7 cellular contexts compared by ENCODE assay signal in the genomic region with DNA sequence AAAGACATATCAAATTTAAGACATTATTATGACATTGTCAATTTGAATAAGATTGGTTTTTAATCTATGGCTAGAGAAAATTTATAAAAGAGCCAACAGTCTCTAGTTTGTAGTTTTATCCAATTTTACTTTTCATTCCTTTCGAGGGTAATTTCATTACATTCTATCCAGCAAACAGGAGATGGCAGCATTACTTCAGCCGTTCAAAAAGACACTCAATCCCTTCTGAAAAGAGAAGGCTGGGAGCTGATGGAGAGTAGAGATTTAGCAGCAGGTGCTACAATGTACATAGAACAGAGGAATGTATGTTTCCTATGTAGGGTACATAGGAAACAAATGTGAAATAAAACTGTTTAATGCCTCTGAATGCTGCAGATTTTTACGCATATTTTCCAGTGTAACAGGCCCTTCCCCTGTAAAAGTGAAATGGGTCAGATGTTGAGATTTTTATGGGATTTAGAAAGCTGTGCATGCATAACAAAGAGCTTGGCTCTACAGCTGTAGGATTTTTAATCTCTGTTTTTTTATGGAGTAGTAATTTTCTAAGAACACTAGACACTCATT. TPM values are rescaled to one million over a fixed set of nuclear protein-coding genes. Genes with fewer than 3 reads are reported as not detected.
DNase-seq lines count a peak whose midpoint lies in the region; ATAC-seq, FAIRE-seq and TF ChIP-seq lines count a peak whose summit lies in the region.

No MANE protein-coding gene starts in this region.

- TF ChIP-seq CTCF in astrocyte of the spinal cord (IDR thresholded peaks at IDR 0.05; ENCODE audit: low read depth, low read length): peak; percentile 58

- no peak overlapping the region for H3K4me3 ChIP-seq in astrocyte of the spinal cord (ENCODE audit: low read depth, low read length)

- no peaks in the 10 kb centered on the region for H3K9me3 Mint-ChIP-seq in naive thymus-derived CD8-positive, alpha-beta T cell

- H3K27me3 Mint-ChIP-seq in naive thymus-derived CD8-positive, alpha-beta T cell: no peaks in the 10 kb centered on the region

- H3K36me3 Mint-ChIP-seq in naive thymus-derived CD8-positive, alpha-beta T cell: no peaks in the 10 kb centered on the region

- no peak overlapping the region for H3K27ac Mint-ChIP-seq in naive thymus-derived CD8-positive, alpha-beta T cell

- POLR2A ChIA-PET in naive thymus-derived CD8-positive, alpha-beta T cell (lab: Charles Lee): interaction anchor here (0.6 kb wide), 1 partner anchor 10 kb away, joined by 4 read pairs; no protein-coding TSS in a partner anchor

- no peak overlapping the region for H3K4me3 Mint-ChIP-seq in naive thymus-derived CD8-positive, alpha-beta T cell

- in situ Hi-C loops in astrocyte of the spinal cord (cut with HindIII; ENCODE audit: low sequenced_read_pairs): no loop called here

- no peaks in the 10 kb centered on the region for H3K4me1 Mint-ChIP-seq in naive thymus-derived CD8-positive, alpha-beta T cell

- DNase-seq in GM12891 (ENCODE audit: insufficient read length, low spot score): no peak
- DNase-seq in NCI-H146 treated with DMSO at 0.1 percent for 48 hours (lab: John Stamatoyannopoulos, UW; ENCODE audit: unreplicated experiment): peak; percentile 96
- peak; percentile 51 for DNase-seq in astrocyte of the spinal cord (ENCODE audit: low read depth, low spot score)
- peak; percentile 41 for DNase-seq in midbrain (lab: John Stamatoyannopoulos, UW)
- no peak for DNase-seq in activated naive CD4-positive, alpha-beta T cell (lab: John Stamatoyannopoulos, UW)
- DNase-seq in naive thymus-derived CD8-positive, alpha-beta T cell: no peak

- no peak for TF ChIP-seq POLR2A in GM12891 (IDR thresholded peaks at IDR 0.05; ENCODE audit: low read depth, low read length)

- FAIRE-seq in GM12891 (lab: Jason Lieb, UNC): peak; percentile 31

- ATAC-seq in naive thymus-derived CD8-positive, alpha-beta T cell: no peak
- ATAC-seq in HG03045 (IDR thresholded peaks at IDR 0.05; ENCODE audit: unreplicated experiment): no peak

TF ChIP-seq in GM12891, 5 proteins besides CTCF, POLR2A, EP300 and RAD21:
- TF ChIP-seq POLR2AphosphoS5 (IDR thresholded peaks at IDR 0.05; ENCODE audit: low read depth, low read length) (no peak), TAF1 (IDR thresholded peaks at IDR 0.05; ENCODE audit: low read depth, low read length) (no peak), PAX5 (IDR thresholded peaks at IDR 0.05; ENCODE audit: insufficient read depth, low read length, severe bottlenecking) (no peak), SPI1 (IDR thresholded peaks at IDR 0.05; ENCODE audit: low read depth, low read length) (no peak), POU2F2 (IDR thresholded peaks at IDR 0.05; ENCODE audit: low read depth, low read length) (no peak)
TF ChIP-seq in GM12891: peak in this region for 0.

RNA-seq across cellular contexts. Expression of a gene that starts 15.9 kb away (rescaled TPM):
- 5,998 TPM for polyA plus RNA-seq in GM12891 (2012; ENCODE audit: low read depth, missing spikeins)
- 1,000 to 10,000 TPM; 2,730 to 2,845 TPM for total RNA-seq in naive thymus-derived CD8-positive, alpha-beta T cell
- polyA plus RNA-seq in naive thymus-derived CD8-positive, alpha-beta T cell: 1,000 to 10,000 TPM; 3,456 to 3,652 (median 3,491) TPM

RNA-seq across cellular contexts. Expression of a gene that starts 31.9 kb away (rescaled TPM):
- 3.7 TPM for polyA plus RNA-seq in GM12891 (2012; ENCODE audit: low read depth, missing spikeins)
- 10 to 100 TPM; 18.1 to 19.3 TPM for total RNA-seq in naive thymus-derived CD8-positive, alpha-beta T cell
- polyA plus RNA-seq in naive thymus-derived CD8-positive, alpha-beta T cell: 10 to 100 TPM; 15.3 to 19.3 (median 16.9) TPM

Comparison
In these comparisons a context has a peak if more than half of its experiments do, and no peak if none do; other contexts are left out.
1. DNase-seq: peak in NCI-H146 treated with DMSO at 0.1 percent for 48 hours (single experiment), astrocyte of the spinal cord (single experiment) and midbrain (single experiment); none in GM12891 (single experiment), activated naive CD4-positive, alpha-beta T cell (0 of 4) and naive thymus-derived CD8-positive, alpha-beta T cell (0 of 10).